In the genomic region with DNA sequence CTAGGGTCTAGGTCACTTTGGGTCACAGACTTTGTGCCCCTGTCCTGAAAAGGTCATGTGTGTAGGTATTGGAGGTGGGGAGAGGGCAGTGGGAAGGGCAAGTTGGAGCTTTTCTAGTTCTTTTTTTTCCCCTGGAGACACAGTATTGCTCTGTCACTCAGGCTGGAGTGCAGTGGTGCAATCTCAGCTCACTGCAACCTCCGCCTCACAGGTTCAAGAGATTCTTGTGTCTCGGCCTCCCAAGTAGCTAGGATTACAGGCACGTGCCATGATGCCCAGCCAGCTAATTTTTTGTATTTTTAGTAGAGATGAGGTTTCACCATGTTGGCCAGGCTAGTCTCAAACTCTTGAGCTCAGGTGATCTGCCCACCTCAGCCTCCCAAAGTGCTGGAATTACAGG, we compare ENCODE assay signal across 7 cellular contexts. TPM values are rescaled to one million over a fixed set of nuclear protein-coding genes. Genes with fewer than 3 reads are reported as not detected.
DNase-seq lines count a peak whose midpoint lies in the region; ATAC-seq, FAIRE-seq and TF ChIP-seq lines count a peak whose summit lies in the region.
"Not testable (repeated sequence)": the region's sequence is repeated elsewhere in the genome, so short reads cannot be mapped to it uniquely, and the experiment has no call there.

No MANE protein-coding gene starts in this region.

- BruUV-seq in HepG2 (replicated peaks; lab: Mats Ljungman, UMichigan), result not testable (repeated sequence)

- peak overlapping the region in 3 of 11 experiments; percentile 11 to 60 (median 50); a peak in 3 of 22 replicates for H3K9ac ChIP-seq in BLaER1 treated with 17β-estradiol and CSF1 and Interleukin-3, amounts not matched to agents 10 nM and 100 nM
- 0 out of 2 replicates have a peak overlapping the region, but pooled peaks have one; percentile 44 for H3K9ac ChIP-seq in HUES64 (ENCODE audit: low read depth, low read length)
- peak overlapping the region; percentile 34 for H3K9ac ChIP-seq in SK-N-MC (ENCODE audit: insufficient read length)
- H3K9ac ChIP-seq in adipocyte (ENCODE audit: low read length), result peak overlapping the region; percentile 68
- not testable (repeated sequence) for H3K9ac ChIP-seq in HepG2 (ENCODE audit: insufficient read depth, low read depth, low read length)

- 92% methylated on average over 3 of the region's 3 CpGs for WGBS in HUES64
- WGBS in HepG2 (ENCODE audit: low lambda C conversion rate), result 96% methylated on average over 3 of the region's 3 CpGs
- 25 to 33% (median 28%) methylated on average over 3 of the region's 3 CpGs for WGBS in psoas muscle, 3 donors

- H3K4me3 ChIP-seq in BLaER1 treated with 17β-estradiol and CSF1 and Interleukin-3, amounts not matched to agents 10 nM and 100 nM; HUES64 (ENCODE audit: low read length); adipocyte (ENCODE audit: low read length); HepG2 (replicated peaks in 1 of 3; ENCODE audit: insufficient read depth in 1 of 3, low read depth in 2 of 3, low read length in 3 of 3); psoas muscle: not testable (repeated sequence)
- peak overlapping the region; percentile 68 for H3K4me3 ChIP-seq in SK-N-MC

- not testable (repeated sequence) for TF ChIP-seq EP300 in HepG2 (IDR thresholded peaks at IDR 0.05; ENCODE audit: low read depth in 2 of 2, low read length in 2 of 2); HepG2 (CRISPR knock-in tag; IDR thresholded peaks at IDR 0.05; ENCODE audit: borderline replicate concordance)

- H3K9me3 Mint-ChIP-seq in chondrocyte (ENCODE audit: low read depth), result not testable (repeated sequence)

- H4K20me1 ChIP-seq in BLaER1 treated with 17β-estradiol and CSF1 and Interleukin-3, amounts not matched to agents 10 nM and 100 nM; HepG2 (ENCODE audit: insufficient read depth, low read length): not testable (repeated sequence)

- TF ChIP-seq POLR2A in HepG2 (IDR thresholded peaks at IDR 0.05; ENCODE audit: insufficient read depth in 1 of 2, low read depth in 2 of 2, low read length in 2 of 2), result not testable (repeated sequence)

- H3K27me3 ChIP-seq in BLaER1 treated with 17β-estradiol and CSF1 and Interleukin-3, amounts not matched to agents 10 nM and 100 nM; HUES64 (ENCODE audit: insufficient read depth, low read length); adipocyte (replicated peaks; ENCODE audit: control insufficient read depth, insufficient read depth, low read length); HepG2 (ENCODE audit: control insufficient read depth in 1 of 2, insufficient read depth in 2 of 2, low read length in 2 of 2); psoas muscle (ENCODE audit: insufficient read depth in 3 of 3, low read length in 2 of 3): not testable (repeated sequence)

- CTCF ChIA-PET in HepG2 (lab: Yijun Ruan, JAX; ENCODE audit: low intra/inter-chr PET ratio, low total read pairs), result not testable (repeated sequence)

- not testable (repeated sequence) for H3K9me3 ChIP-seq in BLaER1 treated with 17β-estradiol and CSF1 and Interleukin-3, amounts not matched to agents 10 nM and 100 nM (replicated peaks in 1 of 11); HUES64 (ENCODE audit: insufficient read depth, low read depth, low read length); SK-N-MC (ENCODE audit: low read depth, low read length); adipocyte (ENCODE audit: control insufficient read depth, low read length); HepG2 (ENCODE audit: low read length); psoas muscle

- not testable (repeated sequence) for H3K79me2 ChIP-seq in HepG2 (ENCODE audit: insufficient read depth, low read length)

- H3K4me2 ChIP-seq in BLaER1 treated with 17β-estradiol and CSF1 and Interleukin-3, amounts not matched to agents 10 nM and 100 nM, result peak overlapping the region in 10 of 11 experiments; percentile 36 to 75 (median 64); a peak in 17 of 22 replicates
- H3K4me2 ChIP-seq in HepG2 (ENCODE audit: low read depth, low read length), result not testable (repeated sequence)

- not testable (repeated sequence) for H3K36me3 Mint-ChIP-seq in chondrocyte (ENCODE audit: low read depth)

- in situ Hi-C loops in HepG2 (cut with HindIII; ENCODE audit: extremely low pct_ligation_motif_present, low pct_unique_long_range_greater_than_20kb), result not testable (repeated sequence)

- intact Hi-C loops in HepG2 (cut with micrococcal nuclease; ENCODE audit: unreplicated experiment), result not testable (repeated sequence)
- intact Hi-C loops in psoas muscle (cut with DNase I), result loop anchor here in 1 of 2 donors (5.0 kb wide), 1 partner anchor 34 kb away; no protein-coding TSS in a partner anchor

- H3K4me1 ChIP-seq in BLaER1 treated with 17β-estradiol and CSF1 and Interleukin-3, amounts not matched to agents 10 nM and 100 nM, result peaks cover 18 to 28% (median 19%) of the 10 kb centered on the region in 10 experiments
- H3K4me1 ChIP-seq in HUES64 (ENCODE audit: insufficient read depth, low read length); HepG2 (ENCODE audit: insufficient read depth, low read length): not testable (repeated sequence)
- peaks cover 26% of the 10 kb centered on the region for H3K4me1 ChIP-seq in adipocyte (ENCODE audit: control insufficient read depth, insufficient read depth, low read length)
- peaks cover 33% of the 10 kb centered on the region for H3K4me1 ChIP-seq in psoas muscle

- POLR2A ChIA-PET in HepG2 (lab: Yijun Ruan, JAX), result interaction anchor here (0.9 to 5.1 kb wide), 2 partner anchors 8 to 10 kb away, joined by 3 to 29 read pairs; partner anchors contain the start of gene USO1

- peaks cover 0 to 36% (median 24%) of the 10 kb centered on the region in 11 experiments; a peak in 17 of 22 replicates for H3K36me3 ChIP-seq in BLaER1 treated with 17β-estradiol and CSF1 and Interleukin-3, amounts not matched to agents 10 nM and 100 nM
- H3K36me3 ChIP-seq in HUES64 (ENCODE audit: insufficient read depth, low read length), result peaks cover 34% of the 10 kb centered on the region
- peaks cover 24% of the 10 kb centered on the region for H3K36me3 ChIP-seq in SK-N-MC (ENCODE audit: insufficient read depth, low read length)
- not testable (repeated sequence) for H3K36me3 ChIP-seq in adipocyte (ENCODE audit: control insufficient read depth, insufficient read depth, low read length, severe bottlenecking); HepG2 (replicated peaks in 1 of 2; ENCODE audit: control insufficient read depth in 1 of 2, insufficient read depth in 2 of 2, low read length in 2 of 2); psoas muscle (ENCODE audit: insufficient read depth in 1 of 2, low read depth in 1 of 2)

- H3K4me3 Mint-ChIP-seq in chondrocyte (ENCODE audit: unreplicated experiment), result not testable (repeated sequence)

- not testable (repeated sequence) for H2AFZ ChIP-seq in HepG2 (ENCODE audit: low read length)

- peak overlapping the region; percentile 78 for H3K27ac Mint-ChIP-seq in chondrocyte (ENCODE audit: unreplicated experiment)

- H3K4me1 Mint-ChIP-seq in chondrocyte (ENCODE audit: low read depth), result peaks cover 24% of the 10 kb centered on the region

- DNase-seq in SK-N-MC (ENCODE audit: low read depth, low spot score); adipocyte (ENCODE audit: low read depth); chondrocyte (ENCODE audit: low spot score); HepG2 (ENCODE audit: low spot score); psoas muscle: not testable (repeated sequence)

- not testable (repeated sequence) for TF ChIP-seq CTCF in chondrocyte (IDR thresholded peaks at IDR 0.05); HepG2 (CRISPR knock-in tag; IDR thresholded peaks at IDR 0.05); psoas muscle (IDR thresholded peaks at IDR 0.05)

- FAIRE-seq in HepG2 (lab: Jason Lieb, UNC), result not testable (repeated sequence)

- TF ChIP-seq RAD21 in HepG2 (CRISPR knock-in tag; IDR thresholded peaks at IDR 0.05), result not testable (repeated sequence)

- peak overlapping the region in 3 of 11 experiments; percentile 42 to 60 (median 51); a peak in 3 of 22 replicates for H3K27ac ChIP-seq in BLaER1 treated with 17β-estradiol and CSF1 and Interleukin-3, amounts not matched to agents 10 nM and 100 nM
- peak overlapping the region; percentile 41; the same call in 1 of the 2 replicates for H3K27ac ChIP-seq in HUES64 (ENCODE audit: low read depth, low read length)
- H3K27ac ChIP-seq in SK-N-MC, result peak overlapping the region; percentile 90
- not testable (repeated sequence) for H3K27ac ChIP-seq in HepG2 (ENCODE audit: extremely low read length, insufficient read depth, low read length)
- peak overlapping the region; percentile 61 for H3K27ac ChIP-seq in psoas muscle

- peak; percentile 35; the same call in 2 of the 3 replicates for ATAC-seq in HepG2
- peak in 3 of 4 donors; percentile 27 to 58 (median 38) for ATAC-seq in psoas muscle

- not testable (repeated sequence) for H3K27me3 Mint-ChIP-seq in chondrocyte (ENCODE audit: low read depth)

RNA-seq across cellular contexts. Expression of gene USO1, which starts 8.3 kb away (rescaled TPM):
- polyA plus RNA-seq in HUES64 (2013, experiment 1 of 2), result 99.8 TPM
- 99.9 TPM for polyA plus RNA-seq in HUES64 (2013, experiment 2 of 2)
- total RNA-seq in chondrocyte, result 85.0 to 98.4 TPM (median 86.4 TPM) in 3 replicates
- total RNA-seq in HepG2 (2016; rRNA removed; fragmentation: Illumina TruSeq; extraction: Trizol), result 87.7 and 111 TPM in 2 replicates
- 8.7 and 10.1 TPM in 2 replicates for total RNA-seq in HepG2 (2016; cell fraction: cytosol; rRNA removed; fragmentation: Illumina TruSeq; extraction: Trizol; ENCODE audit: low read depth)
- total RNA-seq in HepG2 (2016; cell fraction: insoluble cytoplasmic fraction; rRNA removed; fragmentation: Illumina TruSeq; extraction: Trizol), result 86.1 and 107 TPM in 2 replicates
- total RNA-seq in HepG2 (2016; cell fraction: membrane; rRNA removed; fragmentation: Illumina TruSeq; extraction: Trizol), result 34.3 and 42.9 TPM in 2 replicates
- total RNA-seq in HepG2 (2016; cell fraction: nucleus; rRNA removed; fragmentation: Illumina TruSeq; extraction: Trizol), result 67.4 and 83.9 TPM in 2 replicates
- polyA plus RNA-seq in HepG2 (2011; rRNA removed), result 40.8 and 52.2 TPM in 2 replicates
- polyA plus RNA-seq in HepG2 (2011; cell fraction: cytosol; rRNA removed), result 21.5 and 31.4 TPM in 2 replicates
- 16.6 and 18.0 TPM in 2 replicates for polyA plus RNA-seq in HepG2 (2011; cell fraction: nucleus; rRNA removed)
- 42.8 and 53.1 TPM in 2 replicates for polyA plus RNA-seq in HepG2 (2012)
- polyA plus RNA-seq in HepG2 (2016; cell fraction: cytosol; fragmentation: Illumina TruSeq; extraction: Trizol; ENCODE audit: low read depth), result 3.9 and 4.3 TPM in 2 replicates
- 72.4 and 76.4 TPM in 2 replicates for polyA plus RNA-seq in HepG2 (2016; cell fraction: insoluble cytoplasmic fraction; fragmentation: Illumina TruSeq; extraction: Trizol; ENCODE audit: low read depth)
- 16.6 and 19.6 TPM in 2 replicates for polyA plus RNA-seq in HepG2 (2016; cell fraction: membrane; fragmentation: Illumina TruSeq; extraction: Trizol; ENCODE audit: low read depth)
- polyA plus RNA-seq in HepG2 (2016; cell fraction: nucleus; fragmentation: Illumina TruSeq; extraction: Trizol; ENCODE audit: insufficient read depth, low read depth), result 78.1 and 78.9 TPM in 2 replicates
- polyA minus RNA-seq in HepG2 (2011; rRNA and poly(A)+ RNA removed; ENCODE audit: low replicate concordance), result 14.8 and 29.1 TPM in 2 replicates
- 40.9 and 44.0 TPM in 2 replicates for polyA minus RNA-seq in HepG2 (2011; cell fraction: cytosol; rRNA and poly(A)+ RNA removed)
- 50.7 and 56.3 TPM in 2 replicates for polyA minus RNA-seq in HepG2 (2011; cell fraction: nucleus; rRNA and poly(A)+ RNA removed)
- total RNA-seq in psoas muscle, result 100 to 1,000 TPM; 175 to 210 (median 180) TPM
- 100 to 1,000 TPM in 2 of 3 donors, 10 to 100 TPM in 1; 49.5 to 224 (median 136) TPM for polyA plus RNA-seq in psoas muscle

RNA-seq across cellular contexts. Expression of gene G3BP2, which starts 42.8 kb away (rescaled TPM):
- 205 TPM for polyA plus RNA-seq in HUES64 (2013, experiment 1 of 2)
- 202 TPM for polyA plus RNA-seq in HUES64 (2013, experiment 2 of 2)
- 153 to 161 TPM (median 157 TPM) in 3 replicates for total RNA-seq in chondrocyte
- total RNA-seq in HepG2 (2016; rRNA removed; fragmentation: Illumina TruSeq; extraction: Trizol), result 179 and 316 TPM in 2 replicates
- total RNA-seq in HepG2 (2016; cell fraction: cytosol; rRNA removed; fragmentation: Illumina TruSeq; extraction: Trizol; ENCODE audit: low read depth), result 11.2 and 19.7 TPM in 2 replicates
- 189 and 305 TPM in 2 replicates for total RNA-seq in HepG2 (2016; cell fraction: insoluble cytoplasmic fraction; rRNA removed; fragmentation: Illumina TruSeq; extraction: Trizol)
- 43.1 and 44.4 TPM in 2 replicates for total RNA-seq in HepG2 (2016; cell fraction: membrane; rRNA removed; fragmentation: Illumina TruSeq; extraction: Trizol)
- 111 and 112 TPM in 2 replicates for total RNA-seq in HepG2 (2016; cell fraction: nucleus; rRNA removed; fragmentation: Illumina TruSeq; extraction: Trizol)
- 45.9 and 51.7 TPM in 2 replicates for polyA plus RNA-seq in HepG2 (2011; rRNA removed)
- 27.1 and 46.8 TPM in 2 replicates for polyA plus RNA-seq in HepG2 (2011; cell fraction: cytosol; rRNA removed)
- 15.9 and 17.2 TPM in 2 replicates for polyA plus RNA-seq in HepG2 (2011; cell fraction: nucleus; rRNA removed)
- 70.5 and 76.8 TPM in 2 replicates for polyA plus RNA-seq in HepG2 (2012)
- polyA plus RNA-seq in HepG2 (2016; cell fraction: cytosol; fragmentation: Illumina TruSeq; extraction: Trizol; ENCODE audit: low read depth), result 5.2 and 5.9 TPM in 2 replicates
- 205 and 220 TPM in 2 replicates for polyA plus RNA-seq in HepG2 (2016; cell fraction: insoluble cytoplasmic fraction; fragmentation: Illumina TruSeq; extraction: Trizol; ENCODE audit: low read depth)
- 17.8 and 19.9 TPM in 2 replicates for polyA plus RNA-seq in HepG2 (2016; cell fraction: membrane; fragmentation: Illumina TruSeq; extraction: Trizol; ENCODE audit: low read depth)
- 75.9 and 78.7 TPM in 2 replicates for polyA plus RNA-seq in HepG2 (2016; cell fraction: nucleus; fragmentation: Illumina TruSeq; extraction: Trizol; ENCODE audit: insufficient read depth, low read depth)
- polyA minus RNA-seq in HepG2 (2011; rRNA and poly(A)+ RNA removed; ENCODE audit: low replicate concordance), result 31.2 and 31.4 TPM in 2 replicates
- polyA minus RNA-seq in HepG2 (2011; cell fraction: cytosol; rRNA and poly(A)+ RNA removed), result 69.6 and 72.0 TPM in 2 replicates
- polyA minus RNA-seq in HepG2 (2011; cell fraction: nucleus; rRNA and poly(A)+ RNA removed), result 61.0 and 82.1 TPM in 2 replicates
- total RNA-seq in psoas muscle, result 100 to 1,000 TPM; 126 to 219 (median 156) TPM
- polyA plus RNA-seq in psoas muscle, result 100 to 1,000 TPM in 1 of 3 donors, 10 to 100 TPM in 2; 34.8 to 145 (median 39.5) TPM
